8 cellular contexts compared by ENCODE assay signal in the genomic region with DNA sequence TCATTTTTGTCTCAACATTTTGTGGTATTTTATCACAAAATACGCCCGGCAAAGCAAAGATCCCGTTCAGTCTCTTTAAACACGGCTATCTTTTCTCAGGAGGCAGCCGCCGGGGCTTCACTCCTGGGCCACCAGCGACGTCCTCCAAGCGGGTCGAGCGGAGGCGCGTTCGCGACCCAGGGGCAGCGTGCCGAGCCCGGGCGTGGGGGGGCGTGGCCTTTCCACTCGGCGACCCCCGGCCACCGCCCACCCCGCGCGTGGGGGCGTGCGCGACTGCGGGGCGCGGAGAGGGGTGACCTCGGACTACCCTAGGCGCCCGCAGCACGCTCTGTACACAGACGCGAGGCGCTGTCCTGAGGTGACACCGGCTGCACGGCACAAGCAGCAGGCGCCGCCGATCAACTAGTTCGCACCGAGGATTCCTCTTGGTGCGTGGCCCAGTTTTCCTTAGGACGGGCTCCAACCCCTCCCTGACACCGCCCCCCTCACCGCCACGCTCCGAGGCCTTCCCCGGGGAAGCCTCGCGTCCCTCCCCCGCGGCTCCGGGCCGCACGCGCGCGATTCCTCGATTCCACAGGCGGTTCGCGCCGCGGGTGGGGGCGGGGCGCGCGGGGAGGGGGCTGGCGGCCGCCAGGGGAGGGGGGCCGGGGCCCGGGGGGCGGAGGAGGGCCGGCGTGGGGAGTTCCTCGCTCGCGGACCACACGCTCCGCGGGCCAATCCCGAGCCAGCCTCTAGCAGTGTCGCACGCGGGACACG. TPM values are rescaled to one million over a fixed set of nuclear protein-coding genes. Genes with fewer than 3 reads are reported as not detected.
DNase-seq lines count a peak whose midpoint lies in the region; ATAC-seq and TF ChIP-seq lines count a peak whose summit lies in the region.

No MANE protein-coding gene starts in this region.

- intact Hi-C loops in activated T-helper 2 cell treated with anti-CD3 and anti-CD28 coated beads, Interferon-gamma antibody, Interleukin-2, Interleukin-4, amounts not matched to agents 10 μg/mL and 5 μg/mL and 100 μg/mL, durations not matched to agents 14 hours and 24 hours and 36 hours (cut with micrococcal nuclease), result loop anchor here (1.0 to 10.0 kb wide), 11 partner anchors 60 to 1120 kb away; no protein-coding TSS in a partner anchor
- intact Hi-C loops in thyroid gland (cut with DNase I), result loop anchor here (10.0 kb wide), 1 partner anchor 250 kb away; no protein-coding TSS in a partner anchor

- no peaks in the 10 kb centered on the region for H3K9me3 Mint-ChIP-seq in activated T-helper 2 cell treated with anti-CD3 and anti-CD28 coated beads, Interferon-gamma antibody, Interleukin-2, Interleukin-4, amounts not matched to agents 10 μg/mL and 5 μg/mL and 100 μg/mL, durations not matched to agents 14 hours and 24 hours and 36 hours
- no peaks in the 10 kb centered on the region for H3K9me3 Mint-ChIP-seq in nephron

- no peaks in the 10 kb centered on the region for H3K36me3 ChIP-seq in thyroid gland

- no peaks in the 10 kb centered on the region for H3K27me3 Mint-ChIP-seq in activated T-helper 2 cell treated with anti-CD3 and anti-CD28 coated beads, Interferon-gamma antibody, Interleukin-2, Interleukin-4, amounts not matched to agents 10 μg/mL and 5 μg/mL and 100 μg/mL, durations not matched to agents 14 hours and 24 hours and 36 hours (ENCODE audit: low read depth)
- no peaks in the 10 kb centered on the region for H3K27me3 Mint-ChIP-seq in nephron (ENCODE audit: low read depth)

- peak overlapping the region; percentile 99 for H3K27ac Mint-ChIP-seq in activated T-helper 2 cell treated with anti-CD3 and anti-CD28 coated beads, Interferon-gamma antibody, Interleukin-2, Interleukin-4, amounts not matched to agents 10 μg/mL and 5 μg/mL and 100 μg/mL, durations not matched to agents 14 hours and 24 hours and 36 hours
- H3K27ac Mint-ChIP-seq in nephron, result peak overlapping the region; percentile 80 to 98 (median 94)

- TF ChIP-seq CTCF in nephron (IDR thresholded peaks at IDR 0.05; ENCODE audit: unreplicated experiment in 3 of 3) (no peak), thyroid gland (IDR thresholded peaks at IDR 0.05) (no peak)

- H3K4me3 ChIP-seq in thyroid gland (replicated peaks in 1 of 3), result peak overlapping the region; percentile 48 to 79 (median 79)

- TF ChIP-seq POLR2A in thyroid gland (IDR thresholded peaks at IDR 0.05), result peak in 1 of 2 donors; percentile 40

- no peaks in the 10 kb centered on the region for H3K9me3 ChIP-seq in thyroid gland

- DNase-seq in A172 (ENCODE audit: low spot score), result peak; percentile 48
- peak; percentile 70 for DNase-seq in NOMO-1 treated with DMSO at 0.1 percent for 48 hours (lab: John Stamatoyannopoulos, UW; ENCODE audit: unreplicated experiment)
- DNase-seq in activated T-helper 2 cell treated with anti-CD3 and anti-CD28 coated beads, Interferon-gamma antibody, Interleukin-2, Interleukin-4, amounts not matched to agents 10 μg/mL and 5 μg/mL and 100 μg/mL, durations not matched to agents 14 hours and 24 hours and 36 hours (ENCODE audit: low spot score), result no peak
- DNase-seq in fibroblast of peridontal ligament (ENCODE audit: extremely low read depth), result peak; percentile 62
- peak; percentile 82 to 83 for DNase-seq in thyroid gland

- H3K4me1 Mint-ChIP-seq in activated T-helper 2 cell treated with anti-CD3 and anti-CD28 coated beads, Interferon-gamma antibody, Interleukin-2, Interleukin-4, amounts not matched to agents 10 μg/mL and 5 μg/mL and 100 μg/mL, durations not matched to agents 14 hours and 24 hours and 36 hours (ENCODE audit: low read depth), result peaks cover 22% of the 10 kb centered on the region
- H3K4me1 Mint-ChIP-seq in nephron, result peaks cover 15% of the 10 kb centered on the region

- 1 to 2% methylated on average over 17 to 19 of the region's 92 CpGs for WGBS in thyroid gland, 2 donors

- H3K36me3 Mint-ChIP-seq in activated T-helper 2 cell treated with anti-CD3 and anti-CD28 coated beads, Interferon-gamma antibody, Interleukin-2, Interleukin-4, amounts not matched to agents 10 μg/mL and 5 μg/mL and 100 μg/mL, durations not matched to agents 14 hours and 24 hours and 36 hours (ENCODE audit: low read depth), result peaks cover 29% of the 10 kb centered on the region
- H3K36me3 Mint-ChIP-seq in nephron (ENCODE audit: low read depth), result no peaks in the 10 kb centered on the region

- ATAC-seq in GM18502 (IDR thresholded peaks at IDR 0.05; ENCODE audit: poor library complexity, unreplicated experiment), result peak; percentile 30
- peak; percentile 12 for ATAC-seq in HG03108 (IDR thresholded peaks at IDR 0.05; ENCODE audit: unreplicated experiment)

- H3K27ac ChIP-seq in thyroid gland, result peak overlapping the region; percentile 86 to 91 (median 90)

- no peaks in the 10 kb centered on the region for H3K27me3 ChIP-seq in thyroid gland

- peaks cover 4 to 13% of the 10 kb centered on the region in 2 donors for H3K4me1 ChIP-seq in thyroid gland

- H3K4me3 Mint-ChIP-seq in activated T-helper 2 cell treated with anti-CD3 and anti-CD28 coated beads, Interferon-gamma antibody, Interleukin-2, Interleukin-4, amounts not matched to agents 10 μg/mL and 5 μg/mL and 100 μg/mL, durations not matched to agents 14 hours and 24 hours and 36 hours (ENCODE audit: low read depth), result peak overlapping the region; percentile 99
- H3K4me3 Mint-ChIP-seq in nephron, result peak overlapping the region; percentile 99 to 100 (median 100)

RNA-seq across cellular contexts. Expression of a gene that starts 1.1 kb away (rescaled TPM):
- total RNA-seq in A172 (2014; rRNA removed; shearing (Covaris generic)), result 4.8 and 5.4 TPM in 2 replicates
- 55.9 and 57.7 TPM in 2 replicates for total RNA-seq in activated T-helper 2 cell treated with anti-CD3 and anti-CD28 coated beads, Interferon-gamma antibody, Interleukin-2, Interleukin-4, amounts not matched to agents 10 μg/mL and 5 μg/mL and 100 μg/mL, durations not matched to agents 14 hours and 24 hours and 36 hours
- total RNA-seq in thyroid gland, result 1 to 10 TPM; 6.6 to 8.1 (median 7.5) TPM
